12 cellular contexts compared by ENCODE assay signal in the genomic region with DNA sequence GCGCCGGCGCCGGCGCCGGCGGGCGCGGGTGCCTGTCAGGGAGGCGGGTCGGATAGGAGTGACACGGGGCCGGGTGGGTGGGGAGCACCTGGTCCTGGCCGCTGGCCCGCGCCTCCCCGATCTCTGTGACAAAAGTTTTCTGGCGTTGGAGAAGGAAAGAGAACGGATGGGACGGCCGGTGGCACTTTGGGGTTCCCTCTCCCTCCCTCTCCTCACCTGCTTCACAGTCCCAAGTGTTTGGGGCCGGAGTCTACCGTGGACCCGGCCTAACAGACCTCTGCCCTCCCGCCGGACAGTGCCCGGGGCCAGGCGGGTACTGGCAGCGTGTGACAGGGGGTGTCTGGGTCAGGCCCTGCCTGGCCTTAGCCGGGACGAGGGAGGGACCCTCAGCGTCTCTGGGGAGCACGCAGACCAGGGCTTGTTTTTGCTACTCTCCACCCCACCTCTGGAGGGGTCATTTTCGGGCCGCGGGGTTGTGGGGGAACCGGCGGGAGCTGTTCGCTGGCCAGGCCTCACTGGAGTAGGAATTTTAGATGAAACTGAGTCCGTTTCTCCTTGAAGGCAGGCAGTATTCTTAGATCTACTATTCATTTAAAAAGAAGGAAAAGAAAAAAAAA. TPM values are rescaled to one million over a fixed set of nuclear protein-coding genes. Genes with fewer than 3 reads are reported as not detected.
A peak's percentile ranks its signal among the peaks of the same experiment; 100 is the strongest.
DNase-seq lines count a peak whose midpoint lies in the region; ATAC-seq, FAIRE-seq and TF ChIP-seq lines count a peak whose summit lies in the region.
"Had no signal": no experiment of that assay in that cellular context is flagged by ENCODE, and none has a peak within 500 bp of the region (broad histone marks: within the 10 kb centered on the region; RNA-seq: fewer than 3 reads in every experiment).

No MANE protein-coding gene starts in this region.

- H3K9me3 Mint-ChIP-seq in activated CD8-positive, alpha-beta memory T cell treated with anti-CD3 and anti-CD28 coated beads, Interleukin-2, amount 10 ng/mL, durations not matched to agents 7 days and 5 days (ENCODE audit: low read depth), result no peaks in the 10 kb centered on the region
- H3K9me3 Mint-ChIP-seq: T-helper 1 cell treated with Interleukin-12 subunit alpha and Interleukin-12 subunit beta and Interleukin-4 antibody, amounts not matched to agents 30 μg/mL and 1 μg/mL, for 36 hours had no signal

- H4K20me1 ChIP-seq in GM23248 (ENCODE audit: insufficient read depth), result no peaks in the 10 kb centered on the region

- H2AFZ ChIP-seq in GM23248, result no peak overlapping the region

- no peaks in the 10 kb centered on the region for H3K79me2 ChIP-seq in GM23248 (ENCODE audit: insufficient read depth)

- no peak for ATAC-seq in activated CD8-positive, alpha-beta memory T cell treated with anti-CD3 and anti-CD28 coated beads, Interleukin-2, amount 10 ng/mL, durations not matched to agents 7 days and 5 days

- no peak overlapping the region for H3K27ac ChIP-seq in GM23248
- peak overlapping the region; percentile 95 to 99 for H3K27ac ChIP-seq in ascending aorta
- H3K27ac ChIP-seq in iPS-20b (ENCODE audit: low read length), result no peak overlapping the region
- H3K27ac ChIP-seq in skin epidermis, result peak overlapping the region in 3 of 21 experiments; percentile 9 to 51 (median 39)
- H3K27ac ChIP-seq: foreskin keratinocyte had no signal

- intact Hi-C loops in ascending aorta (cut with DNase I), result loop anchor here (5.0 kb wide), 1 partner anchor 588 kb away; no protein-coding TSS in a partner anchor

- H3K4me2 ChIP-seq in GM23248 (ENCODE audit: unreplicated experiment), result peak overlapping the region; percentile 96

- DNase-seq in GM23248 (no peak), ascending aorta (ENCODE audit: low spot score in 2 of 2) (no peak), RCC 7860 (ENCODE audit: low spot score) (no peak), T1000 (lab: John Stamatoyannopoulos, UW) (no peak), DMS153 (lab: John Stamatoyannopoulos, UW) (no peak)
- no peak for DNase-seq in activated CD8-positive, alpha-beta memory T cell treated with anti-CD3 and anti-CD28 coated beads, Interleukin-2, amount 10 ng/mL, durations not matched to agents 7 days and 5 days
- DNase-seq: activated gamma-delta T cell treated with Interleukin-2 at 50 U/mL for 16 hours, foreskin keratinocyte, NCI-H2029 treated with DMSO at 0.1 percent for 48 hours had no signal

- H3K4me3 ChIP-seq in GM23248 (peak overlapping the region; percentile 80), ascending aorta (peak overlapping the region; percentile 71 to 97), iPS-20b (ENCODE audit: low read length) (peak overlapping the region; percentile 73), skin epidermis (peak overlapping the region; percentile 20 to 55 (median 35))

- no peaks in the 10 kb centered on the region for H3K9me2 ChIP-seq in GM23248 (ENCODE audit: insufficient read depth)

- CTCF ChIA-PET in activated CD8-positive, alpha-beta memory T cell treated with anti-CD3 and anti-CD28 coated beads, Interleukin-2, amount 10 ng/mL, durations not matched to agents 7 days and 5 days (lab: Charles Lee), result no interaction called here

- no peak overlapping the region for H3K27ac Mint-ChIP-seq in activated CD8-positive, alpha-beta memory T cell treated with anti-CD3 and anti-CD28 coated beads, Interleukin-2, amount 10 ng/mL, durations not matched to agents 7 days and 5 days

- no peak overlapping the region for H3K4me3 Mint-ChIP-seq in activated CD8-positive, alpha-beta memory T cell treated with anti-CD3 and anti-CD28 coated beads, Interleukin-2, amount 10 ng/mL, durations not matched to agents 7 days and 5 days
- H3K4me3 Mint-ChIP-seq: T-helper 1 cell treated with Interleukin-12 subunit alpha and Interleukin-12 subunit beta and Interleukin-4 antibody, amounts not matched to agents 30 μg/mL and 1 μg/mL, for 36 hours had no signal

- peaks cover 82% of the 10 kb centered on the region for H3K27me3 Mint-ChIP-seq in activated CD8-positive, alpha-beta memory T cell treated with anti-CD3 and anti-CD28 coated beads, Interleukin-2, amount 10 ng/mL, durations not matched to agents 7 days and 5 days

- FAIRE-seq in RCC 7860 (lab: Jason Lieb, UNC), result no peak

- H3K4me1 ChIP-seq in GM23248 (ENCODE audit: insufficient read depth) (no peaks in the 10 kb centered on the region), ascending aorta (no peaks in the 10 kb centered on the region), iPS-20b (ENCODE audit: insufficient read depth, low read length) (peaks cover 30% of the 10 kb centered on the region; the same call in 1 of the 2 replicates)
- H3K4me1 ChIP-seq: foreskin keratinocyte had no signal

- H3K9ac ChIP-seq in GM23248 (no peak overlapping the region), iPS-20b (ENCODE audit: low read depth, low read length) (no peak overlapping the region)

- no peaks in the 10 kb centered on the region for H3F3A ChIP-seq in GM23248 (ENCODE audit: insufficient read depth)

- H3K36me3 ChIP-seq in GM23248 (ENCODE audit: low read depth) (no peaks in the 10 kb centered on the region), ascending aorta (peaks cover 5 to 6% of the 10 kb centered on the region in 2 donors), iPS-20b (ENCODE audit: insufficient read depth, low read depth, low read length) (no peaks in the 10 kb centered on the region)

- peaks cover 32% of the 10 kb centered on the region for H3K27me3 ChIP-seq in GM23248 (replicated peaks; ENCODE audit: insufficient read depth)
- H3K27me3 ChIP-seq in ascending aorta, result no peaks in the 10 kb centered on the region
- H3K27me3 ChIP-seq in iPS-20b (ENCODE audit: insufficient read depth, low read length), result peaks cover 100% of the 10 kb centered on the region

- in situ Hi-C loops in GM23248 (cut with MboI), result no loop called here

- WGBS in GM23248 (ENCODE audit: low coverage in 1 of 2, low lambda C conversion rate in 2 of 2, missing lambda C conversion rate in 2 of 2), 2 experiments, result 10 to 11% methylated on average over 18 to 24 of the region's 40 CpGs

- peaks cover 4% of the 10 kb centered on the region for H3K36me3 Mint-ChIP-seq in activated CD8-positive, alpha-beta memory T cell treated with anti-CD3 and anti-CD28 coated beads, Interleukin-2, amount 10 ng/mL, durations not matched to agents 7 days and 5 days

- TF ChIP-seq CTCF in ascending aorta (IDR thresholded peaks at IDR 0.05), result no peak

- H3K9me3 ChIP-seq in GM23248 (ENCODE audit: low read depth) (no peaks in the 10 kb centered on the region), ascending aorta (no peaks in the 10 kb centered on the region), iPS-20b (ENCODE audit: insufficient read depth, low read depth, low read length) (no peaks in the 10 kb centered on the region)

- peaks cover 25% of the 10 kb centered on the region for H3K4me1 Mint-ChIP-seq in activated CD8-positive, alpha-beta memory T cell treated with anti-CD3 and anti-CD28 coated beads, Interleukin-2, amount 10 ng/mL, durations not matched to agents 7 days and 5 days

RNA-seq across cellular contexts. Expression of a gene that starts 1.7 kb away (rescaled TPM):
- total RNA-seq in GM23248 (2014; rRNA removed; shearing (Covaris generic)), result 0.13 and 0.22 TPM in 2 replicates
- polyA plus RNA-seq in GM23248 (2016; fragmentation: Nextera tagmentation; extraction: Ambion mirVana), result 0.59 and 1.1 TPM in 2 replicates
- 8.4 TPM for total RNA-seq in ascending aorta
- total RNA-seq in activated CD8-positive, alpha-beta memory T cell treated with anti-CD3 and anti-CD28 coated beads, Interleukin-2, amount 10 ng/mL, durations not matched to agents 7 days and 5 days, result not detected

RNA-seq across cellular contexts. Expression of a gene that starts 54.2 kb away (rescaled TPM):
- total RNA-seq in GM23248 (2014; rRNA removed; shearing (Covaris generic)), result 116 and 128 TPM in 2 replicates
- polyA plus RNA-seq in GM23248 (2016; fragmentation: Nextera tagmentation; extraction: Ambion mirVana), result 244 and 247 TPM in 2 replicates
- total RNA-seq in ascending aorta, result 29.3 TPM
- not detected for total RNA-seq in activated CD8-positive, alpha-beta memory T cell treated with anti-CD3 and anti-CD28 coated beads, Interleukin-2, amount 10 ng/mL, durations not matched to agents 7 days and 5 days

Comparison
In these comparisons a context has a peak if more than half of its experiments do, and no peak if none do; other contexts are left out.
1. H3K27ac ChIP-seq: peak in ascending aorta (2 of 2); none in GM23248 (single experiment) and iPS-20b (single experiment).
2. RNA of a gene that starts 54.2 kb away (total RNA-seq): 116 to 128 TPM in GM23248 and 29.3 TPM in ascending aorta (single experiment); not detected in activated CD8-positive, alpha-beta memory T cell treated with anti-CD3 and anti-CD28 coated beads, Interleukin-2, amount 10 ng/mL, durations not matched to agents 7 days and 5 days; every median in the first group is over 10 times any median in the second.
3. Peak in every context shown above with its lines, with median percentiles within 50 percentile points of each other: H3K4me3 ChIP-seq.